ENCODE assay signal across 19 cellular contexts in genomic region chr14:98348505-98348904, GRCh38.
A peak's percentile ranks its signal among the peaks of the same experiment; 100 is the strongest.
DNase-seq lines count a peak whose midpoint lies in the region; ATAC-seq and TF ChIP-seq lines count a peak whose summit lies in the region.
"Had no signal": no experiment of that assay in that cellular context is flagged by ENCODE, and none has a peak within 500 bp of the region (broad histone marks: within the 10 kb centered on the region; RNA-seq: fewer than 3 reads in every experiment).

No MANE protein-coding gene starts in this region.

- H3K4me1 Mint-ChIP-seq in endothelial cell (ENCODE audit: unreplicated experiment): peaks cover 44% of the 10 kb centered on the region
- H3K4me1 Mint-ChIP-seq: B cell had no signal

- H3K4me1 ChIP-seq in BLaER1 (peaks cover 16% of the 10 kb centered on the region), Loucy (ENCODE audit: insufficient read depth, low read length, poor library complexity, severe bottlenecking) (no peaks in the 10 kb centered on the region), body of pancreas (no peaks in the 10 kb centered on the region)

- H3K36me3 Mint-ChIP-seq in endothelial cell (ENCODE audit: low read depth, unreplicated experiment): peaks cover 7% of the 10 kb centered on the region
- H3K36me3 Mint-ChIP-seq: CD4-positive, alpha-beta memory T cell had no signal

- DNase-seq in endothelial cell (ENCODE audit: low spot score) (no peak), kidney tubule cell (ENCODE audit: low spot score) (peak; percentile 43), body of pancreas (no peak), ecto neural progenitor cell (ENCODE audit: low spot score) (no peak)
- DNase-seq: C1 segment of cervical spinal cord; Calu3; CD4-positive, alpha-beta memory T cell; COR-L47; DMS53; GF-D8; H9 had no signal

- 0 out of 2 replicates have a peak overlapping the region, but pooled peaks have one; percentile 25 for H3K27ac ChIP-seq in BLaER1
- H3K27ac ChIP-seq in body of pancreas: no peak overlapping the region
- H3K27ac ChIP-seq: 22Rv1 had no signal

- peak overlapping the region; percentile 29; the same call in 1 of the 2 replicates for H2AFZ ChIP-seq in Loucy (ENCODE audit: low read length)

- H3K27ac Mint-ChIP-seq in endothelial cell (ENCODE audit: unreplicated experiment): peak overlapping the region; percentile 98
- H3K27ac Mint-ChIP-seq: B cell, GM23338 had no signal

- H3K27me3 ChIP-seq in BLaER1 (no peaks in the 10 kb centered on the region), Loucy (ENCODE audit: insufficient read depth, low read length, poor library complexity, severe bottlenecking) (no peaks in the 10 kb centered on the region), body of pancreas (no peaks in the 10 kb centered on the region)

- H3K79me2 ChIP-seq in Loucy (ENCODE audit: insufficient read depth, low read length): no peaks in the 10 kb centered on the region

- H3K4me3 Mint-ChIP-seq in endothelial cell (ENCODE audit: unreplicated experiment): no peak overlapping the region
- H3K4me3 Mint-ChIP-seq: B cell; CD4-positive, alpha-beta memory T cell; GM23338; H9 had no signal

- H3F3A ChIP-seq in Loucy (ENCODE audit: low read depth): no peaks in the 10 kb centered on the region

- H3K9me3 ChIP-seq in BLaER1 (no peaks in the 10 kb centered on the region), Loucy (ENCODE audit: insufficient read depth, low read depth, low read length) (no peaks in the 10 kb centered on the region), body of pancreas (no peaks in the 10 kb centered on the region)

- H3K4me2 ChIP-seq in BLaER1 (peak overlapping the region; percentile 39), Loucy (ENCODE audit: low read depth, low read length, poor library complexity, severe bottlenecking) (no peak overlapping the region)
- H3K4me2 ChIP-seq: GM23338 had no signal

- WGBS in body of pancreas, 2 donors: 61 to 66% methylated on average over 3 of the region's 3 CpGs

- no peak for ATAC-seq in HG02759 (IDR thresholded peaks at IDR 0.05; ENCODE audit: unreplicated experiment)
- ATAC-seq in body of pancreas: no peak
- no peak for ATAC-seq in GM19455 (IDR thresholded peaks at IDR 0.05; ENCODE audit: unreplicated experiment)
- ATAC-seq: GM23338, HCT116 had no signal

- no peaks in the 10 kb centered on the region for H3K9me2 ChIP-seq in Loucy (replicated peaks; ENCODE audit: low read depth, low read length)

- TF ChIP-seq CTCF in Loucy (conservative IDR thresholded peaks at IDR 0.05; ENCODE audit: low read length) (no peak), endothelial cell (IDR thresholded peaks at IDR 0.05; ENCODE audit: unreplicated experiment) (no peak), body of pancreas (IDR thresholded peaks at IDR 0.05) (no peak)

- no peaks in the 10 kb centered on the region for H4K20me1 ChIP-seq in BLaER1
- no peaks in the 10 kb centered on the region for H4K20me1 ChIP-seq in Loucy (ENCODE audit: insufficient read depth, low read length, poor library complexity, severe bottlenecking)

- H3K36me3 ChIP-seq in BLaER1 (no peaks in the 10 kb centered on the region), Loucy (ENCODE audit: insufficient read depth, low read length) (no peaks in the 10 kb centered on the region), body of pancreas (replicated peaks in 1 of 2; ENCODE audit: insufficient read depth in 1 of 2, low read depth in 2 of 2) (no peaks in the 10 kb centered on the region)

- H3K27me3 Mint-ChIP-seq in endothelial cell (ENCODE audit: unreplicated experiment): no peaks in the 10 kb centered on the region
- H3K27me3 Mint-ChIP-seq: B cell; CD4-positive, alpha-beta memory T cell had no signal

- H3K4me3 ChIP-seq in BLaER1 (no peak overlapping the region), Loucy (ENCODE audit: low read length, poor library complexity, severe bottlenecking) (no peak overlapping the region), body of pancreas (no peak overlapping the region)
- H3K4me3 ChIP-seq: GM23338 had no signal

- no peak for TF ChIP-seq POLR2A in body of pancreas (IDR thresholded peaks at IDR 0.05)

- H3K9ac ChIP-seq in BLaER1: no peak overlapping the region
- no peak overlapping the region for H3K9ac ChIP-seq in Loucy (ENCODE audit: low read depth, low read length, poor library complexity, severe bottlenecking)

- intact Hi-C loops in body of pancreas (cut with DNase I): no loop called here

- H3K9me3 Mint-ChIP-seq in endothelial cell (ENCODE audit: unreplicated experiment): no peaks in the 10 kb centered on the region
- H3K9me3 Mint-ChIP-seq: GM23338 had no signal
